Comparison of ENCODE assay signal across 19 cellular contexts in the genomic region with DNA sequence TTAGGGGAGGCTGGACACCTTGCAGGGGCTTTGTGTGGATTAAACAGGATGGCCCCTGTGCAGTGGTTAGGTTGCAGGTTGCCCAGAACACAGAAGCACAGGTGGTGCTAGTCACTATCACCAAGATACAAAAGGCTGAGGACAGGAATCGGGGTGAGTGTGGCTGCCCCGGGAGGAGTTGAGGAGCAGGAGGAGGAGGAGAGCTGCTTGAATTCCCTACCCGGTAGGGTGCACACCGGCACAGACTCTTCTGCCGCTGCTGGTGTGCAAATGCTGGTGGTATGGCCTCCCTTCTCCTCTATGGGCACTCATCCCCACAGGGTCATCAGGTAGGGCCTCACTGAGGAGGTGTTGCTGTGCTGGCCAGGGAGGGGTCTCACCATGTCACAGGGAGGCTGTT.
DNase-seq lines count a peak whose midpoint lies in the region; ATAC-seq and TF ChIP-seq lines count a peak whose summit lies in the region.
"Had no signal": no experiment of that assay in that cellular context is flagged by ENCODE, and none has a peak within 500 bp of the region (broad histone marks: within the 10 kb centered on the region; RNA-seq: fewer than 3 reads in every experiment).

No MANE protein-coding gene starts in this region.

- no peaks in the 10 kb centered on the region for H3K9me3 Mint-ChIP-seq in chondrocyte (ENCODE audit: low read depth)
- no peaks in the 10 kb centered on the region for H3K9me3 Mint-ChIP-seq in nephron

- DNase-seq in chondrocyte (ENCODE audit: low spot score) (peak; percentile 49), upper lobe of left lung (no peak), cerebellum (ENCODE audit: low spot score) (no peak)
- DNase-seq: BE2C, DMS53, GDM1, IMR-90, NCI-H1105, NCI-H146, NCI-H2029, NCI-H226, NCI-H510A treated with DMSO at 0.1 percent for 48 hours, NCI-H748 treated with DMSO at 0.1 percent for 48 hours, PC-9 had no signal

- H3K4me3 Mint-ChIP-seq in chondrocyte (ENCODE audit: unreplicated experiment), result no peak overlapping the region
- no peak overlapping the region for H3K4me3 Mint-ChIP-seq in nephron

- H3K36me3 Mint-ChIP-seq in chondrocyte (ENCODE audit: low read depth) (no peaks in the 10 kb centered on the region), nephron (ENCODE audit: low read depth) (no peaks in the 10 kb centered on the region)

- CTCF ChIA-PET in HEK293 (lab: Yijun Ruan, JAX), result interaction anchor here (1.4 to 3.1 kb wide), 2 partner anchors 15 to 216 kb away, joined by 3 to 22 read pairs; no protein-coding TSS in a partner anchor

- no peak overlapping the region for H3K4me3 ChIP-seq in HEK293 (ENCODE audit: low read depth, low read length)
- H3K4me3 ChIP-seq in upper lobe of left lung, result no peak overlapping the region
- H3K4me3 ChIP-seq: PC-9, SJSA1 had no signal

- TF ChIP-seq CTCF in HEK293 (tag by site-specific recombination; IDR thresholded peaks at IDR 0.05), result no peak
- no peak for TF ChIP-seq CTCF in chondrocyte (IDR thresholded peaks at IDR 0.05)
- TF ChIP-seq CTCF in nephron (IDR thresholded peaks at IDR 0.05; ENCODE audit: unreplicated experiment in 3 of 3), result no peak
- no peak for TF ChIP-seq CTCF in upper lobe of left lung (IDR thresholded peaks at IDR 0.05)

- 53 to 86% methylated on average over 3 to 5 of the region's 5 CpGs for WGBS in upper lobe of left lung, 2 donors

- no peak overlapping the region for H3K27ac ChIP-seq in HEK293 (ENCODE audit: extremely low read depth, low read depth, low read length)
- peak overlapping the region; percentile 77 to 87 (median 80) for H3K27ac ChIP-seq in upper lobe of left lung
- H3K27ac ChIP-seq: PC-9, SJSA1 had no signal

- POLR2A ChIA-PET in HEK293 (lab: Yijun Ruan, JAX), result no interaction called here

- no peaks in the 10 kb centered on the region for H3K4me1 ChIP-seq in HEK293 (ENCODE audit: control insufficient read depth, insufficient read depth, low read length)
- H3K4me1 ChIP-seq in upper lobe of left lung, result peaks cover 19 to 30% (median 24%) of the 10 kb centered on the region in 4 donors
- H3K4me1 ChIP-seq: SJSA1 had no signal

- H3K4me1 Mint-ChIP-seq in chondrocyte (ENCODE audit: low read depth) (peaks cover 32% of the 10 kb centered on the region), nephron (peaks cover 47% of the 10 kb centered on the region)

- no peak for TF ChIP-seq EP300 in upper lobe of left lung (IDR thresholded peaks at IDR 0.05)

- H3K27me3 ChIP-seq in upper lobe of left lung, result no peaks in the 10 kb centered on the region
- H3K27me3 ChIP-seq: BE2C, SJSA1 had no signal

- ATAC-seq in upper lobe of left lung (ENCODE audit: low FRiP score in 2 of 2), result no peak
- ATAC-seq in HG02571 (IDR thresholded peaks at IDR 0.05; ENCODE audit: unreplicated experiment), result no peak
- ATAC-seq in HG03571 (IDR thresholded peaks at IDR 0.05; ENCODE audit: unreplicated experiment), result no peak

- H3K27ac Mint-ChIP-seq in chondrocyte (ENCODE audit: unreplicated experiment), result no peak overlapping the region
- peak overlapping the region; percentile 88 to 96 (median 88) for H3K27ac Mint-ChIP-seq in nephron

- no peaks in the 10 kb centered on the region for H3K36me3 ChIP-seq in HEK293 (ENCODE audit: control insufficient read depth in 2 of 2, insufficient read depth in 1 of 2, low read length in 2 of 2)
- no peaks in the 10 kb centered on the region for H3K36me3 ChIP-seq in upper lobe of left lung
- H3K36me3 ChIP-seq: SJSA1 had no signal

- H3K9me3 ChIP-seq in HEK293 (ENCODE audit: control insufficient read depth, insufficient read depth, low read depth, low read length) (no peaks in the 10 kb centered on the region), upper lobe of left lung (no peaks in the 10 kb centered on the region)
- H3K9me3 ChIP-seq: BE2C, SJSA1 had no signal

- H3K27me3 Mint-ChIP-seq in chondrocyte (ENCODE audit: low read depth), result no peaks in the 10 kb centered on the region
- peaks cover 3% of the 10 kb centered on the region for H3K27me3 Mint-ChIP-seq in nephron (ENCODE audit: low read depth)

- TF ChIP-seq POLR2A in upper lobe of left lung (IDR thresholded peaks at IDR 0.05), result no peak

TF ChIP-seq in HEK293, 187 proteins besides CTCF, POLR2A, EP300 and RAD21:
- peak; percentile 52; the same call in 1 of the 2 replicates for TF ChIP-seq ZNF600 (tag by site-specific recombination; IDR thresholded peaks at IDR 0.05)
- TF ChIP-seq, protein P1, sequence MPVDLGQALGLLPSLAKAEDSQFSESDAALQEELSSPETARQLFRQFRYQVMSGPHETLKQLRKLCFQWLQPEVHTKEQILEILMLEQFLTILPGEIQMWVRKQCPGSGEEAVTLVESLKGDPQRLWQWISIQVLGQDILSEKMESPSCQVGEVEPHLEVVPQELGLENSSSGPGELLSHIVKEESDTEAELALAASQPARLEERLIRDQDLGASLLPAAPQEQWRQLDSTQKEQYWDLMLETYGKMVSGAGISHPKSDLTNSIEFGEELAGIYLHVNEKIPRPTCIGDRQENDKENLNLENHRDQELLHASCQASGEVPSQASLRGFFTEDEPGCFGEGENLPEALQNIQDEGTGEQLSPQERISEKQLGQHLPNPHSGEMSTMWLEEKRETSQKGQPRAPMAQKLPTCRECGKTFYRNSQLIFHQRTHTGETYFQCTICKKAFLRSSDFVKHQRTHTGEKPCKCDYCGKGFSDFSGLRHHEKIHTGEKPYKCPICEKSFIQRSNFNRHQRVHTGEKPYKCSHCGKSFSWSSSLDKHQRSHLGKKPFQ (tag by site-specific recombination; IDR thresholded peaks at IDR 0.05), result no peak
